In the genomic region with DNA sequence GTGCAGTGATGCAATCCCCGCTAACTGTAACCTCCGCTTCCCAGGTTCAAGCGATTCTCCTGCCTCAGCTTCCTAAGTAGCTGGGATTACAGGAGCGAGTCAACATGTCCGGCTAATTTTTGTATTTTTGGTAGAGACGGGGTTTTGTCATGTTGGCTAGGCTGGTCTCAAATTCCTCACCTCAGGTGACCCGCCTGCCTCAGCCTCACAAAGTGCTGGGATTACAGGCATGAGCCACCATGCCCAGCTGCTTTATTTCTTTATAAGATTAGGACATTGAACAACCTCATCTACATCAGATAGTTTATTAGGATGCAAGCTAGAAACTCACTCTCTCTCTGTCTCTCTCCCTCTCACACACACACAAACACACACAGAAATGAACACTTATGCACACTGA, we compare ENCODE assay signal across 7 cellular contexts.
DNase-seq lines count a peak whose midpoint lies in the region; ATAC-seq, FAIRE-seq and TF ChIP-seq lines count a peak whose summit lies in the region.
"Not testable (repeated sequence)": the region's sequence is repeated elsewhere in the genome, so short reads cannot be mapped to it uniquely, and the experiment has no call there.

No MANE protein-coding gene starts in this region.

- WGBS in K562 (ENCODE audit: insufficient coverage, low coverage, missing lambda C conversion rate) = 21% methylated on average over 7 of the region's 7 CpGs

- peaks cover 9 to 10% of the 10 kb centered on the region in 2 donors for H3K4me1 Mint-ChIP-seq in stimulated activated naive B cell treated with anti-CD40 and anti-IgM and Interleukin-4, amounts not matched to agents 10 μg/mL and 1 μg/mL and 100 μg/mL, for 72 hours

- peaks cover 12 to 32% of the 10 kb centered on the region in 2 donors for H3K36me3 Mint-ChIP-seq in stimulated activated naive B cell treated with anti-CD40 and anti-IgM and Interleukin-4, amounts not matched to agents 10 μg/mL and 1 μg/mL and 100 μg/mL, for 72 hours

- H3K4me2 ChIP-seq in SU-DHL-6 (ENCODE audit: low read depth, low read length, poor library complexity, severe bottlenecking); K562 (ENCODE audit: insufficient read depth, low read length): not testable (repeated sequence)

- not testable (repeated sequence) for H3K79me2 ChIP-seq in SU-DHL-6 (ENCODE audit: insufficient read depth, low read length); K562 (ENCODE audit: control insufficient read depth, insufficient read depth, low read length)

- POLR2A ChIA-PET in K562 (lab: Yijun Ruan, JAX) = interaction anchor here (0.5 to 0.8 kb wide), 2 partner anchors 57 to 64 kb away, joined by 3 read pairs; no protein-coding TSS in a partner anchor

- not testable (repeated sequence) for H3F3A ChIP-seq in SU-DHL-6 (ENCODE audit: insufficient read depth)

- H3K9ac ChIP-seq in ES-I3 (ENCODE audit: low read depth, low read length) (peak overlapping the region; percentile 8; the same call in 1 of the 2 replicates), HUES6 (ENCODE audit: low read length) (peak overlapping the region; percentile 63), iPS-20b (ENCODE audit: low read depth, low read length) (peak overlapping the region; percentile 45; the same call in 1 of the 2 replicates)
- not testable (repeated sequence) for H3K9ac ChIP-seq in SU-DHL-6 (ENCODE audit: low read length); K562 (ENCODE audit: insufficient read depth in 1 of 2, low read depth in 2 of 2, low read length in 2 of 2)

- TF ChIP-seq RAD21 in K562 (CRISPR knock-in tag; conservative IDR thresholded peaks at IDR 0.05 in 1 of 2, IDR thresholded peaks at IDR 0.05 in 1 of 2) = not testable (repeated sequence)

- not testable (repeated sequence) for H3K9me3 ChIP-seq in ES-I3 (ENCODE audit: control insufficient read depth, insufficient read depth, low read length); HUES6 (ENCODE audit: control insufficient read depth, insufficient read depth, low read depth, low read length); SU-DHL-6 (ENCODE audit: insufficient read depth, low read length); K562 (replicated peaks; ENCODE audit: control insufficient read depth, insufficient read depth, low read depth, low read length); iPS-20b (ENCODE audit: insufficient read depth, low read depth, low read length); neuron (ENCODE audit: low read length)

- H3K27ac ChIP-seq in HUES6 (ENCODE audit: low read depth, low read length) = peak overlapping the region; percentile 94
- not testable (repeated sequence) for H3K27ac ChIP-seq in SU-DHL-6 (ENCODE audit: low read depth, low read length); K562 (ENCODE audit: extremely low read depth, low read depth, low read length); iPS-20b (ENCODE audit: low read length)

- ATAC-seq in K562; stimulated activated naive B cell treated with anti-CD40 and anti-IgM and Interleukin-4, amounts not matched to agents 10 μg/mL and 1 μg/mL and 100 μg/mL, for 72 hours (replicated peaks): not testable (repeated sequence)

- H2AFZ ChIP-seq in SU-DHL-6 (ENCODE audit: low read depth, low read length, severe bottlenecking) (peak overlapping the region; percentile 30), neuron (ENCODE audit: low read depth, low read length) (peak overlapping the region; percentile 73)
- not testable (repeated sequence) for H2AFZ ChIP-seq in K562 (ENCODE audit: low read depth, low read length)

- not testable (repeated sequence) for H3K4me3 ChIP-seq in HUES6 (ENCODE audit: low read depth, low read length); SU-DHL-6 (ENCODE audit: insufficient read depth, low read length, poor library complexity, severe bottlenecking); K562; neuron (ENCODE audit: low read length)
- peak overlapping the region; percentile 30; the same call in 1 of the 2 replicates for H3K4me3 ChIP-seq in iPS-20b (ENCODE audit: low read length)

- TF ChIP-seq CTCF in SU-DHL-6 (IDR thresholded peaks at IDR 0.05; ENCODE audit: insufficient read depth, low read length, poor library complexity, severe bottlenecking); K562 (IDR thresholded peaks at IDR 0.05 in 2 of 3, conservative IDR thresholded peaks at IDR 0.05 in 1 of 3; ENCODE audit: insufficient read depth in 2 of 3, low read depth in 1 of 3, low read length in 3 of 3): not testable (repeated sequence)

- not testable (repeated sequence) for FAIRE-seq in K562 (lab: Jason Lieb, UNC)

- not testable (repeated sequence) for TF ChIP-seq EP300 in K562 (IDR thresholded peaks at IDR 0.05; ENCODE audit: low read length)

- peak overlapping the region; percentile 42 for H3K27ac Mint-ChIP-seq in stimulated activated naive B cell treated with anti-CD40 and anti-IgM and Interleukin-4, amounts not matched to agents 10 μg/mL and 1 μg/mL and 100 μg/mL, for 72 hours

- H3K27me3 Mint-ChIP-seq in stimulated activated naive B cell treated with anti-CD40 and anti-IgM and Interleukin-4, amounts not matched to agents 10 μg/mL and 1 μg/mL and 100 μg/mL, for 72 hours = not testable (repeated sequence)

- intact Hi-C loops in K562 (cut with micrococcal nuclease) = not testable (repeated sequence)

- not testable (repeated sequence) for TF ChIP-seq POLR2A in K562 (conservative IDR thresholded peaks at IDR 0.05)

- H3K36me3 ChIP-seq in ES-I3 (ENCODE audit: insufficient read depth, low read length); HUES6 (ENCODE audit: control insufficient read depth, insufficient read depth, low read length); SU-DHL-6 (ENCODE audit: low read length); K562 (ENCODE audit: control insufficient read depth, insufficient read depth, low read length); iPS-20b (ENCODE audit: insufficient read depth, low read depth, low read length); neuron (ENCODE audit: insufficient read depth, low read length): not testable (repeated sequence)

- not testable (repeated sequence) for H3K9me3 Mint-ChIP-seq in stimulated activated naive B cell treated with anti-CD40 and anti-IgM and Interleukin-4, amounts not matched to agents 10 μg/mL and 1 μg/mL and 100 μg/mL, for 72 hours

- not testable (repeated sequence) for H3K27me3 ChIP-seq in HUES6 (ENCODE audit: control insufficient read depth, insufficient read depth, low read length); SU-DHL-6 (ENCODE audit: low read length); K562 (ENCODE audit: control insufficient read depth in 2 of 2, insufficient read depth in 2 of 2, low read length in 2 of 2); iPS-20b (ENCODE audit: insufficient read depth, low read length); neuron (ENCODE audit: insufficient read depth, low read length)

- in situ Hi-C loops in K562 (cut with MboI) = not testable (repeated sequence)

- H3K4me1 ChIP-seq in ES-I3 (ENCODE audit: insufficient read depth, low read length) (peaks cover 28% of the 10 kb centered on the region), HUES6 (ENCODE audit: control insufficient read depth, insufficient read depth, low read length) (peaks cover 39% of the 10 kb centered on the region), iPS-20b (ENCODE audit: insufficient read depth, low read length) (peaks cover 31% of the 10 kb centered on the region), neuron (ENCODE audit: insufficient read depth, low read length) (peaks cover 18% of the 10 kb centered on the region)
- H3K4me1 ChIP-seq in K562 (replicated peaks in 1 of 2; ENCODE audit: control insufficient read depth in 2 of 2, insufficient read depth in 2 of 2, low read length in 2 of 2) = not testable (repeated sequence)

- CTCF ChIA-PET in K562 (lab: Yijun Ruan, JAX; ENCODE audit: low intra/inter-chr PET ratio) = not testable (repeated sequence)

- not testable (repeated sequence) for H4K20me1 ChIP-seq in SU-DHL-6 (ENCODE audit: low read depth, low read length); K562 (replicated peaks; ENCODE audit: control insufficient read depth, insufficient read depth, low read length)

- not testable (repeated sequence) for H3K9me2 ChIP-seq in SU-DHL-6 (replicated peaks; ENCODE audit: insufficient read depth, low read length)

- not testable (repeated sequence) for DNase-seq in K562 (ENCODE audit: extremely low read depth in 1 of 4, low spot score in 3 of 4); stimulated activated naive B cell treated with anti-CD40 and anti-IgM and Interleukin-4, amounts not matched to agents 10 μg/mL and 1 μg/mL and 100 μg/mL, for 72 hours

- not testable (repeated sequence) for BruUV-seq in K562 (replicated peaks; lab: Mats Ljungman, UMichigan)

- H3K9me1 ChIP-seq in K562 (ENCODE audit: control insufficient read depth, insufficient read depth, low read length) = not testable (repeated sequence)

- not testable (repeated sequence) for H3K4me3 Mint-ChIP-seq in stimulated activated naive B cell treated with anti-CD40 and anti-IgM and Interleukin-4, amounts not matched to agents 10 μg/mL and 1 μg/mL and 100 μg/mL, for 72 hours

TF ChIP-seq in K562, 482 proteins besides CTCF, POLR2A, EP300 and RAD21:
- TF ChIP-seq, protein P1, sequence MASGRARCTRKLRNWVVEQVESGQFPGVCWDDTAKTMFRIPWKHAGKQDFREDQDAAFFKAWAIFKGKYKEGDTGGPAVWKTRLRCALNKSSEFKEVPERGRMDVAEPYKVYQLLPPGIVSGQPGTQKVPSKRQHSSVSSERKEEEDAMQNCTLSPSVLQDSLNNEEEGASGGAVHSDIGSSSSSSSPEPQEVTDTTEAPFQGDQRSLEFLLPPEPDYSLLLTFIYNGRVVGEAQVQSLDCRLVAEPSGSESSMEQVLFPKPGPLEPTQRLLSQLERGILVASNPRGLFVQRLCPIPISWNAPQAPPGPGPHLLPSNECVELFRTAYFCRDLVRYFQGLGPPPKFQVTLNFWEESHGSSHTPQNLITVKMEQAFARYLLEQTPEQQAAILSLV (tag; IDR thresholded peaks at IDR 0.05) = peak; percentile 45; the same call in 1 of the 2 replicates
- not testable (repeated sequence) for TF ChIP-seq CEBPG (CRISPR knock-in tag; IDR thresholded peaks at IDR 0.05)
- peak in 1 of 2 experiments; percentile 78; a peak in 1 of 4 replicates for TF ChIP-seq CEBPG (tag; conservative IDR thresholded peaks at IDR 0.05 in 1 of 2, IDR thresholded peaks at IDR 0.05 in 1 of 2)
